In genomic region chr17:75844530-75845057, GRCh38 we compare ENCODE assay signal across 1 cellular context.
TF ChIP-seq lines count a peak whose summit lies in the region.

No MANE protein-coding gene starts in this region.

TF ChIP-seq in GM12878, 131 proteins besides CTCF, POLR2A, EP300 and RAD21:
- TF ChIP-seq ZNF687 (IDR thresholded peaks at IDR 0.05), result 0 out of 2 replicates have a peak, but pooled peaks have one; percentile 9
- TF ChIP-seq YBX1 (IDR thresholded peaks at IDR 0.05), result no peak
